Comparison of ENCODE assay signal across 1 cellular context in genomic region chr2:122135353-122135947, GRCh38.
A peak's percentile ranks its signal among the peaks of the same experiment; 100 is the strongest.
TF ChIP-seq lines count a peak whose summit lies in the region.

No MANE protein-coding gene starts in this region.

TF ChIP-seq in K562, 482 proteins besides CTCF, POLR2A, EP300 and RAD21 (continued from another document and continues in another):
- TF ChIP-seq, protein P1, sequence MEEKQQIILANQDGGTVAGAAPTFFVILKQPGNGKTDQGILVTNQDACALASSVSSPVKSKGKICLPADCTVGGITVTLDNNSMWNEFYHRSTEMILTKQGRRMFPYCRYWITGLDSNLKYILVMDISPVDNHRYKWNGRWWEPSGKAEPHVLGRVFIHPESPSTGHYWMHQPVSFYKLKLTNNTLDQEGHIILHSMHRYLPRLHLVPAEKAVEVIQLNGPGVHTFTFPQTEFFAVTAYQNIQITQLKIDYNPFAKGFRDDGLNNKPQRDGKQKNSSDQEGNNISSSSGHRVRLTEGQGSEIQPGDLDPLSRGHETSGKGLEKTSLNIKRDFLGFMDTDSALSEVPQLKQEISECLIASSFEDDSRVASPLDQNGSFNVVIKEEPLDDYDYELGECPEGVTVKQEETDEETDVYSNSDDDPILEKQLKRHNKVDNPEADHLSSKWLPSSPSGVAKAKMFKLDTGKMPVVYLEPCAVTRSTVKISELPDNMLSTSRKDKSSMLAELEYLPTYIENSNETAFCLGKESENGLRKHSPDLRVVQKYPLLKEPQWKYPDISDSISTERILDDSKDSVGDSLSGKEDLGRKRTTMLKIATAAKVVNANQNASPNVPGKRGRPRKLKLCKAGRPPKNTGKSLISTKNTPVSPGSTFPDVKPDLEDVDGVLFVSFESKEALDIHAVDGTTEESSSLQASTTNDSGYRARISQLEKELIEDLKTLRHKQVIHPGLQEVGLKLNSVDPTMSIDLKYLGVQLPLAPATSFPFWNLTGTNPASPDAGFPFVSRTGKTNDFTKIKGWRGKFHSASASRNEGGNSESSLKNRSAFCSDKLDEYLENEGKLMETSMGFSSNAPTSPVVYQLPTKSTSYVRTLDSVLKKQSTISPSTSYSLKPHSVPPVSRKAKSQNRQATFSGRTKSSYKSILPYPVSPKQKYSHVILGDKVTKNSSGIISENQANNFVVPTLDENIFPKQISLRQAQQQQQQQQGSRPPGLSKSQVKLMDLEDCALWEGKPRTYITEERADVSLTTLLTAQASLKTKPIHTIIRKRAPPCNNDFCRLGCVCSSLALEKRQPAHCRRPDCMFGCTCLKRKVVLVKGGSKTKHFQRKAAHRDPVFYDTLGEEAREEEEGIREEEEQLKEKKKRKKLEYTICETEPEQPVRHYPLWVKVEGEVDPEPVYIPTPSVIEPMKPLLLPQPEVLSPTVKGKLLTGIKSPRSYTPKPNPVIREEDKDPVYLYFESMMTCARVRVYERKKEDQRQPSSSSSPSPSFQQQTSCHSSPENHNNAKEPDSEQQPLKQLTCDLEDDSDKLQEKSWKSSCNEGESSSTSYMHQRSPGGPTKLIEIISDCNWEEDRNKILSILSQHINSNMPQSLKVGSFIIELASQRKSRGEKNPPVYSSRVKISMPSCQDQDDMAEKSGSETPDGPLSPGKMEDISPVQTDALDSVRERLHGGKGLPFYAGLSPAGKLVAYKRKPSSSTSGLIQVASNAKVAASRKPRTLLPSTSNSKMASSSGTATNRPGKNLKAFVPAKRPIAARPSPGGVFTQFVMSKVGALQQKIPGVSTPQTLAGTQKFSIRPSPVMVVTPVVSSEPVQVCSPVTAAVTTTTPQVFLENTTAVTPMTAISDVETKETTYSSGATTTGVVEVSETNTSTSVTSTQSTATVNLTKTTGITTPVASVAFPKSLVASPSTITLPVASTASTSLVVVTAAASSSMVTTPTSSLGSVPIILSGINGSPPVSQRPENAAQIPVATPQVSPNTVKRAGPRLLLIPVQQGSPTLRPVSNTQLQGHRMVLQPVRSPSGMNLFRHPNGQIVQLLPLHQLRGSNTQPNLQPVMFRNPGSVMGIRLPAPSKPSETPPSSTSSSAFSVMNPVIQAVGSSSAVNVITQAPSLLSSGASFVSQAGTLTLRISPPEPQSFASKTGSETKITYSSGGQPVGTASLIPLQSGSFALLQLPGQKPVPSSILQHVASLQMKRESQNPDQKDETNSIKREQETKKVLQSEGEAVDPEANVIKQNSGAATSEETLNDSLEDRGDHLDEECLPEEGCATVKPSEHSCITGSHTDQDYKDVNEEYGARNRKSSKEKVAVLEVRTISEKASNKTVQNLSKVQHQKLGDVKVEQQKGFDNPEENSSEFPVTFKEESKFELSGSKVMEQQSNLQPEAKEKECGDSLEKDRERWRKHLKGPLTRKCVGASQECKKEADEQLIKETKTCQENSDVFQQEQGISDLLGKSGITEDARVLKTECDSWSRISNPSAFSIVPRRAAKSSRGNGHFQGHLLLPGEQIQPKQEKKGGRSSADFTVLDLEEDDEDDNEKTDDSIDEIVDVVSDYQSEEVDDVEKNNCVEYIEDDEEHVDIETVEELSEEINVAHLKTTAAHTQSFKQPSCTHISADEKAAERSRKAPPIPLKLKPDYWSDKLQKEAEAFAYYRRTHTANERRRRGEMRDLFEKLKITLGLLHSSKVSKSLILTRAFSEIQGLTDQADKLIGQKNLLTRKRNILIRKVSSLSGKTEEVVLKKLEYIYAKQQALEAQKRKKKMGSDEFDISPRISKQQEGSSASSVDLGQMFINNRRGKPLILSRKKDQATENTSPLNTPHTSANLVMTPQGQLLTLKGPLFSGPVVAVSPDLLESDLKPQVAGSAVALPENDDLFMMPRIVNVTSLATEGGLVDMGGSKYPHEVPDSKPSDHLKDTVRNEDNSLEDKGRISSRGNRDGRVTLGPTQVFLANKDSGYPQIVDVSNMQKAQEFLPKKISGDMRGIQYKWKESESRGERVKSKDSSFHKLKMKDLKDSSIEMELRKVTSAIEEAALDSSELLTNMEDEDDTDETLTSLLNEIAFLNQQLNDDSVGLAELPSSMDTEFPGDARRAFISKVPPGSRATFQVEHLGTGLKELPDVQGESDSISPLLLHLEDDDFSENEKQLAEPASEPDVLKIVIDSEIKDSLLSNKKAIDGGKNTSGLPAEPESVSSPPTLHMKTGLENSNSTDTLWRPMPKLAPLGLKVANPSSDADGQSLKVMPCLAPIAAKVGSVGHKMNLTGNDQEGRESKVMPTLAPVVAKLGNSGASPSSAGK (IDR thresholded peaks at IDR 0.05): no peak
- TF ChIP-seq FOXK1 (CRISPR knock-in tag; IDR thresholded peaks at IDR 0.05; ENCODE audit: borderline replicate concordance) (no peak), KLF16 (IDR thresholded peaks at IDR 0.05) (peak; percentile 71; the same call in 1 of the 2 replicates), ARNT (IDR thresholded peaks at IDR 0.05) (no peak), ATF7 (IDR thresholded peaks at IDR 0.05) (0 out of 2 replicates have a peak, but pooled peaks have one; percentile 10), NFIC (IDR thresholded peaks at IDR 0.05) (peak; percentile 31; the same call in 1 of the 2 replicates), ARID3A (IDR thresholded peaks at IDR 0.05; ENCODE audit: borderline replicate concordance, low read depth, low read length) (peak; percentile 23; the same call in 1 of the 2 replicates), MTA2 (IDR thresholded peaks at IDR 0.05; ENCODE audit: low read depth) (peak; percentile 78), ESRRA (IDR thresholded peaks at IDR 0.05; ENCODE audit: borderline replicate concordance, low read depth) (0 out of 2 replicates have a peak, but pooled peaks have one; percentile 14), MAFG (tag; conservative IDR thresholded peaks at IDR 0.05) (0 out of 2 replicates have a peak, but pooled peaks have one; percentile 6), WHSC1 (IDR thresholded peaks at IDR 0.05; ENCODE audit: low read length) (no peak), L3MBTL2 (IDR thresholded peaks at IDR 0.05) (peak; percentile 52), SPI1 (IDR thresholded peaks at IDR 0.05; ENCODE audit: borderline replicate concordance, low read depth, low read length) (peak; percentile 61; the same call in 1 of the 2 replicates), CREM (IDR thresholded peaks at IDR 0.05; ENCODE audit: low read depth) (0 out of 2 replicates have a peak, but pooled peaks have one; percentile 15), ZBTB33 (CRISPR knock-in tag; IDR thresholded peaks at IDR 0.05) (no peak), RCOR1 (IDR thresholded peaks at IDR 0.05; ENCODE audit: borderline replicate concordance in 1 of 2, low read depth in 2 of 2, low read length in 2 of 2) (peak; percentile 48 to 64; a peak in 3 of 4 replicates), KLF6 (CRISPR knock-in tag; IDR thresholded peaks at IDR 0.05; ENCODE audit: borderline replicate concordance) (no peak), POLR2AphosphoS5 (IDR thresholded peaks at IDR 0.05; ENCODE audit: control insufficient read depth, insufficient read depth, low read depth, low read length) (peak; percentile 66; the same call in 1 of the 2 replicates), CBFA2T2 (conservative IDR thresholded peaks at IDR 0.05) (peak; percentile 82), SMARCE1 (IDR thresholded peaks at IDR 0.05) (peak; percentile 64; the same call in 1 of the 2 replicates), TAL1 (IDR thresholded peaks at IDR 0.05) (peak; percentile 91), CBFA2T3 (IDR thresholded peaks at IDR 0.05) (peak; percentile 89), SMAD4 (CRISPR knock-in tag; conservative IDR thresholded peaks at IDR 0.05) (peak; percentile 36; the same call in 1 of the 2 replicates)
- TF ChIP-seq, protein P2, sequence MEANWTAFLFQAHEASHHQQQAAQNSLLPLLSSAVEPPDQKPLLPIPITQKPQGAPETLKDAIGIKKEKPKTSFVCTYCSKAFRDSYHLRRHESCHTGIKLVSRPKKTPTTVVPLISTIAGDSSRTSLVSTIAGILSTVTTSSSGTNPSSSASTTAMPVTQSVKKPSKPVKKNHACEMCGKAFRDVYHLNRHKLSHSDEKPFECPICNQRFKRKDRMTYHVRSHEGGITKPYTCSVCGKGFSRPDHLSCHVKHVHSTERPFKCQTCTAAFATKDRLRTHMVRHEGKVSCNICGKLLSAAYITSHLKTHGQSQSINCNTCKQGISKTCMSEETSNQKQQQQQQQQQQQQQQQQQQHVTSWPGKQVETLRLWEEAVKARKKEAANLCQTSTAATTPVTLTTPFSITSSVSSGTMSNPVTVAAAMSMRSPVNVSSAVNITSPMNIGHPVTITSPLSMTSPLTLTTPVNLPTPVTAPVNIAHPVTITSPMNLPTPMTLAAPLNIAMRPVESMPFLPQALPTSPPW (CRISPR knock-in tag; IDR thresholded peaks at IDR 0.05): 0 out of 2 replicates have a peak, but pooled peaks have one; percentile 25
- TF ChIP-seq, protein P3, sequence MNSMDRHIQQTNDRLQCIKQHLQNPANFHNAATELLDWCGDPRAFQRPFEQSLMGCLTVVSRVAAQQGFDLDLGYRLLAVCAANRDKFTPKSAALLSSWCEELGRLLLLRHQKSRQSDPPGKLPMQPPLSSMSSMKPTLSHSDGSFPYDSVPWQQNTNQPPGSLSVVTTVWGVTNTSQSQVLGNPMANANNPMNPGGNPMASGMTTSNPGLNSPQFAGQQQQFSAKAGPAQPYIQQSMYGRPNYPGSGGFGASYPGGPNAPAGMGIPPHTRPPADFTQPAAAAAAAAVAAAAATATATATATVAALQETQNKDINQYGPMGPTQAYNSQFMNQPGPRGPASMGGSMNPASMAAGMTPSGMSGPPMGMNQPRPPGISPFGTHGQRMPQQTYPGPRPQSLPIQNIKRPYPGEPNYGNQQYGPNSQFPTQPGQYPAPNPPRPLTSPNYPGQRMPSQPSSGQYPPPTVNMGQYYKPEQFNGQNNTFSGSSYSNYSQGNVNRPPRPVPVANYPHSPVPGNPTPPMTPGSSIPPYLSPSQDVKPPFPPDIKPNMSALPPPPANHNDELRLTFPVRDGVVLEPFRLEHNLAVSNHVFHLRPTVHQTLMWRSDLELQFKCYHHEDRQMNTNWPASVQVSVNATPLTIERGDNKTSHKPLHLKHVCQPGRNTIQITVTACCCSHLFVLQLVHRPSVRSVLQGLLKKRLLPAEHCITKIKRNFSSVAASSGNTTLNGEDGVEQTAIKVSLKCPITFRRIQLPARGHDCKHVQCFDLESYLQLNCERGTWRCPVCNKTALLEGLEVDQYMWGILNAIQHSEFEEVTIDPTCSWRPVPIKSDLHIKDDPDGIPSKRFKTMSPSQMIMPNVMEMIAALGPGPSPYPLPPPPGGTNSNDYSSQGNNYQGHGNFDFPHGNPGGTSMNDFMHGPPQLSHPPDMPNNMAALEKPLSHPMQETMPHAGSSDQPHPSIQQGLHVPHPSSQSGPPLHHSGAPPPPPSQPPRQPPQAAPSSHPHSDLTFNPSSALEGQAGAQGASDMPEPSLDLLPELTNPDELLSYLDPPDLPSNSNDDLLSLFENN (IDR thresholded peaks at IDR 0.05; ENCODE audit: low read depth in 2 of 2, low read length in 2 of 2): peak in 1 of 2 experiments; percentile 46; a peak in 1 of 4 replicates
- TF ChIP-seq, protein P4, sequence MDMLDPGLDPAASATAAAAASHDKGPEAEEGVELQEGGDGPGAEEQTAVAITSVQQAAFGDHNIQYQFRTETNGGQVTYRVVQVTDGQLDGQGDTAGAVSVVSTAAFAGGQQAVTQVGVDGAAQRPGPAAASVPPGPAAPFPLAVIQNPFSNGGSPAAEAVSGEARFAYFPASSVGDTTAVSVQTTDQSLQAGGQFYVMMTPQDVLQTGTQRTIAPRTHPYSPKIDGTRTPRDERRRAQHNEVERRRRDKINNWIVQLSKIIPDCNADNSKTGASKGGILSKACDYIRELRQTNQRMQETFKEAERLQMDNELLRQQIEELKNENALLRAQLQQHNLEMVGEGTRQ (CRISPR knock-in tag; IDR thresholded peaks at IDR 0.05): peak; percentile 30; the same call in 1 of the 2 replicates
- TF ChIP-seq, protein P5, sequence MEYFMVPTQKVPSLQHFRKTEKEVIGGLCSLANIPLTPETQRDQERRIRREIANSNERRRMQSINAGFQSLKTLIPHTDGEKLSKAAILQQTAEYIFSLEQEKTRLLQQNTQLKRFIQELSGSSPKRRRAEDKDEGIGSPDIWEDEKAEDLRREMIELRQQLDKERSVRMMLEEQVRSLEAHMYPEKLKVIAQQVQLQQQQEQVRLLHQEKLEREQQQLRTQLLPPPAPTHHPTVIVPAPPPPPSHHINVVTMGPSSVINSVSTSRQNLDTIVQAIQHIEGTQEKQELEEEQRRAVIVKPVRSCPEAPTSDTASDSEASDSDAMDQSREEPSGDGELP (CRISPR knock-in tag; IDR thresholded peaks at IDR 0.05; ENCODE audit: borderline replicate concordance): no peak
